8 cellular contexts compared by ENCODE assay signal in the genomic region with DNA sequence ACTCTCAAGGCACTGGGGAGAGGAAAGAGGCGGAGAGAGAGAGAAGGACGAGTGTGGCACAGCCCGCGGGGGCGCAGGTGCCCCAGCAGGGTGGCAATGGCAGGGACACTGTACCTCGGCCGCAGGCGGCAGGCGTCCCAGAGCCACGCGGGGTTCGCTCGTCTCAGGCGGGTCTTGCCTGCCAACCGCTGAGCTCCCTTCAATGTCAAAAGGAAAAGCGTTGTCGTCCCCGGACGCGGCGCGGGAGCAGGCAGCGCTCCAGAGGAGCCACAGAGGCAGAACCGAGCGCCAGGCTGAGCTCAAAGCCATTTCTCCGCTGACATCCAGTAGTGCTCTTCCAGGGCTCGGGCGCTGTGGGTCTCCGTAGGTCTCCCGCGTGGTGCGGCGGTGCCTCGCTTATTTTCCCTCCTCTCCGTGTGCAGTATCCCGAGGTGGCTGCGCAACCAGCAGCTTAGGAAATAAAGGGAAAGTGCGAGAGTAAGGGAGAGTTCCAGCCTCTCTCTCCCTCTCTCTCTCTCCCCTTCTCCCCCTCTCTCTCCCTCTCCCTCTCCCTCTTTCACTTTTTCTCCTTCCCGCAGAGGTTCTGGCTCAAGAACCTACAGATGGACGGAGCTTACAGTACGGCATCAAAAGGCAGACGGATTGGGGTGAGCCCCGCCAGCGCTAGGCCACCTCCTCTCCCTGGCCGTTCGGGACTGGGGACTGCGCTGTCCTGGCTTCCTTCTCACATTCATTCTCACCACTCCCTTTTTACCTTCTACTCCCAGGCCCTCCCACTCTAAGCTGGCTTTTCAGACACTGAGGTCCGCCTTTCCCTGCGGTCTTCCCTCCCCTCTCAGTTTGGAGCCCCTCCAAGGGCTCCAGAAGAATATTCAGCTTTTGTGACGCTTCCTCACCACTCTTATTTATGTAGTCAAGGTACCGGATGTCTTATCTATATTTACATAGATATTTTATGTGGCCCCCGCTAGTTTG. TPM values are rescaled to one million over a fixed set of nuclear protein-coding genes. Genes with fewer than 3 reads are reported as not detected.
DNase-seq lines count a peak whose midpoint lies in the region; ATAC-seq and TF ChIP-seq lines count a peak whose summit lies in the region.

A gene with protein sequence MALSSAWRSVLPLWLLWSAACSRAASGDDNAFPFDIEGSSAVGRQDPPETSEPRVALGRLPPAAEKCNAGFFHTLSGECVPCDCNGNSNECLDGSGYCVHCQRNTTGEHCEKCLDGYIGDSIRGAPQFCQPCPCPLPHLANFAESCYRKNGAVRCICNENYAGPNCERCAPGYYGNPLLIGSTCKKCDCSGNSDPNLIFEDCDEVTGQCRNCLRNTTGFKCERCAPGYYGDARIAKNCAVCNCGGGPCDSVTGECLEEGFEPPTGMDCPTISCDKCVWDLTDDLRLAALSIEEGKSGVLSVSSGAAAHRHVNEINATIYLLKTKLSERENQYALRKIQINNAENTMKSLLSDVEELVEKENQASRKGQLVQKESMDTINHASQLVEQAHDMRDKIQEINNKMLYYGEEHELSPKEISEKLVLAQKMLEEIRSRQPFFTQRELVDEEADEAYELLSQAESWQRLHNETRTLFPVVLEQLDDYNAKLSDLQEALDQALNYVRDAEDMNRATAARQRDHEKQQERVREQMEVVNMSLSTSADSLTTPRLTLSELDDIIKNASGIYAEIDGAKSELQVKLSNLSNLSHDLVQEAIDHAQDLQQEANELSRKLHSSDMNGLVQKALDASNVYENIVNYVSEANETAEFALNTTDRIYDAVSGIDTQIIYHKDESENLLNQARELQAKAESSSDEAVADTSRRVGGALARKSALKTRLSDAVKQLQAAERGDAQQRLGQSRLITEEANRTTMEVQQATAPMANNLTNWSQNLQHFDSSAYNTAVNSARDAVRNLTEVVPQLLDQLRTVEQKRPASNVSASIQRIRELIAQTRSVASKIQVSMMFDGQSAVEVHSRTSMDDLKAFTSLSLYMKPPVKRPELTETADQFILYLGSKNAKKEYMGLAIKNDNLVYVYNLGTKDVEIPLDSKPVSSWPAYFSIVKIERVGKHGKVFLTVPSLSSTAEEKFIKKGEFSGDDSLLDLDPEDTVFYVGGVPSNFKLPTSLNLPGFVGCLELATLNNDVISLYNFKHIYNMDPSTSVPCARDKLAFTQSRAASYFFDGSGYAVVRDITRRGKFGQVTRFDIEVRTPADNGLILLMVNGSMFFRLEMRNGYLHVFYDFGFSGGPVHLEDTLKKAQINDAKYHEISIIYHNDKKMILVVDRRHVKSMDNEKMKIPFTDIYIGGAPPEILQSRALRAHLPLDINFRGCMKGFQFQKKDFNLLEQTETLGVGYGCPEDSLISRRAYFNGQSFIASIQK (N-terminal part only) (minus strand): TSS at position 726 of the 975 bp plus-strand sequence. CDS start 417 bp downstream, at position 309.

- TF ChIP-seq CTCF in GM06990 (IDR thresholded peaks at IDR 0.05; ENCODE audit: insufficient read depth, low read length, poor library complexity, severe bottlenecking): no peak
- TF ChIP-seq CTCF in neural cell (IDR thresholded peaks at IDR 0.05; ENCODE audit: poor library complexity, severe bottlenecking): peak; percentile 21

- no peaks in the 10 kb centered on the region for H3K9me3 Mint-ChIP-seq in activated naive CD4-positive, alpha-beta T cell treated with anti-CD3 and anti-CD28 coated beads, Interleukin-2, amount 50 U/mL, for 72 hours

- H3K9ac ChIP-seq in neural cell (ENCODE audit: low read length): peak within 1 kb of the TSS; percentile 44

- peaks cover 4% of the 10 kb centered on the region for H3K27me3 ChIP-seq in GM06990 (replicated peaks; ENCODE audit: control insufficient read depth, insufficient read depth, low read length)
- peaks cover 28% of the 10 kb centered on the region for H3K27me3 ChIP-seq in neural cell (ENCODE audit: insufficient read depth, low read depth, low read length)

- no peaks in the 10 kb centered on the region for H3K36me3 Mint-ChIP-seq in activated naive CD4-positive, alpha-beta T cell treated with anti-CD3 and anti-CD28 coated beads, Interleukin-2, amount 50 U/mL, for 72 hours

- peak within 1 kb of the TSS; percentile 24 for H2AFZ ChIP-seq in neural cell (ENCODE audit: low read depth, low read length)

- peak within 1 kb of the TSS; percentile 74 for H3K4me2 ChIP-seq in neural cell (ENCODE audit: low read length)

- no peak within 1 kb of the TSS for H3K27ac ChIP-seq in neural cell (ENCODE audit: low read length)

- DNase-seq in GM06990 (ENCODE audit: extremely low read depth, insufficient read length) (peak; percentile 10), NCI-H1092 (lab: John Stamatoyannopoulos, UW) (peak; percentile 21), glomerular endothelial cell (ENCODE audit: extremely low read depth, low read depth, low spot score) (no peak), SW 1271 (lab: John Stamatoyannopoulos, UW) (no peak)
- DNase-seq in activated naive CD4-positive, alpha-beta T cell treated with anti-CD3 and anti-CD28 coated beads, Interleukin-2, amount 50 U/mL, for 72 hours (ENCODE audit: low spot score in 2 of 2): peak in 1 of 2 donors; percentile 33

- no peak for TF ChIP-seq EP300 in neural cell (conservative IDR thresholded peaks at IDR 0.05; ENCODE audit: poor library complexity, severe bottlenecking)

- no peaks in the 10 kb centered on the region for H3F3A ChIP-seq in neural cell (ENCODE audit: insufficient read depth, low read length, poor library complexity, severe bottlenecking)

- no peaks in the 10 kb centered on the region for H3K9me3 ChIP-seq in neural cell (ENCODE audit: low read length)

- peak; percentile 65 to 82 for ATAC-seq in activated naive CD4-positive, alpha-beta T cell treated with anti-CD3 and anti-CD28 coated beads, Interleukin-2, amount 50 U/mL, for 72 hours
- ATAC-seq in GM19035 (IDR thresholded peaks at IDR 0.05; ENCODE audit: unreplicated experiment) (no peak), HG02623 (IDR thresholded peaks at IDR 0.05; ENCODE audit: unreplicated experiment) (no peak)

- H3K27ac Mint-ChIP-seq in activated naive CD4-positive, alpha-beta T cell treated with anti-CD3 and anti-CD28 coated beads, Interleukin-2, amount 50 U/mL, for 72 hours: no peak within 1 kb of the TSS

- H3K36me3 ChIP-seq in GM06990 (ENCODE audit: control insufficient read depth, insufficient read depth, low read length) (no peaks in the 10 kb centered on the region), neural cell (ENCODE audit: insufficient read depth, low read length) (no peaks in the 10 kb centered on the region)

- H3K4me3 ChIP-seq in GM06990 (replicated peaks; ENCODE audit: low read depth, low read length): 0 out of 2 replicates have a peak within 1 kb of the TSS, but pooled peaks have one; percentile 3
- peak within 1 kb of the TSS; percentile 72 for H3K4me3 ChIP-seq in neural cell (ENCODE audit: low read length)

- H4K20me1 ChIP-seq in neural cell (ENCODE audit: insufficient read depth): no peaks in the 10 kb centered on the region

- H3K9me2 ChIP-seq in neural cell (ENCODE audit: insufficient read depth, low read length): no peaks in the 10 kb centered on the region

- no peaks in the 10 kb centered on the region for H3K79me2 ChIP-seq in neural cell (replicated peaks; ENCODE audit: insufficient read depth, low read length)

- TF ChIP-seq RAD21 in neural cell (conservative IDR thresholded peaks at IDR 0.05): peak; percentile 19

TF ChIP-seq in neural cell, 6 proteins besides CTCF, POLR2A, EP300 and RAD21:
- TF ChIP-seq MXI1 (conservative IDR thresholded peaks at IDR 0.05; ENCODE audit: poor library complexity, severe bottlenecking): no peak
- TF ChIP-seq, protein P1, sequence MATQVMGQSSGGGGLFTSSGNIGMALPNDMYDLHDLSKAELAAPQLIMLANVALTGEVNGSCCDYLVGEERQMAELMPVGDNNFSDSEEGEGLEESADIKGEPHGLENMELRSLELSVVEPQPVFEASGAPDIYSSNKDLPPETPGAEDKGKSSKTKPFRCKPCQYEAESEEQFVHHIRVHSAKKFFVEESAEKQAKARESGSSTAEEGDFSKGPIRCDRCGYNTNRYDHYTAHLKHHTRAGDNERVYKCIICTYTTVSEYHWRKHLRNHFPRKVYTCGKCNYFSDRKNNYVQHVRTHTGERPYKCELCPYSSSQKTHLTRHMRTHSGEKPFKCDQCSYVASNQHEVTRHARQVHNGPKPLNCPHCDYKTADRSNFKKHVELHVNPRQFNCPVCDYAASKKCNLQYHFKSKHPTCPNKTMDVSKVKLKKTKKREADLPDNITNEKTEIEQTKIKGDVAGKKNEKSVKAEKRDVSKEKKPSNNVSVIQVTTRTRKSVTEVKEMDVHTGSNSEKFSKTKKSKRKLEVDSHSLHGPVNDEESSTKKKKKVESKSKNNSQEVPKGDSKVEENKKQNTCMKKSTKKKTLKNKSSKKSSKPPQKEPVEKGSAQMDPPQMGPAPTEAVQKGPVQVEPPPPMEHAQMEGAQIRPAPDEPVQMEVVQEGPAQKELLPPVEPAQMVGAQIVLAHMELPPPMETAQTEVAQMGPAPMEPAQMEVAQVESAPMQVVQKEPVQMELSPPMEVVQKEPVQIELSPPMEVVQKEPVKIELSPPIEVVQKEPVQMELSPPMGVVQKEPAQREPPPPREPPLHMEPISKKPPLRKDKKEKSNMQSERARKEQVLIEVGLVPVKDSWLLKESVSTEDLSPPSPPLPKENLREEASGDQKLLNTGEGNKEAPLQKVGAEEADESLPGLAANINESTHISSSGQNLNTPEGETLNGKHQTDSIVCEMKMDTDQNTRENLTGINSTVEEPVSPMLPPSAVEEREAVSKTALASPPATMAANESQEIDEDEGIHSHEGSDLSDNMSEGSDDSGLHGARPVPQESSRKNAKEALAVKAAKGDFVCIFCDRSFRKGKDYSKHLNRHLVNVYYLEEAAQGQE (IDR thresholded peaks at IDR 0.05; ENCODE audit: borderline replicate concordance): no peak
- peak; percentile 26 for TF ChIP-seq SMC3 (conservative IDR thresholded peaks at IDR 0.05; ENCODE audit: poor library complexity)
- TF ChIP-seq POLR2AphosphoS5 (IDR thresholded peaks at IDR 0.05): no peak
- TF ChIP-seq TAF1 (IDR thresholded peaks at IDR 0.05; ENCODE audit: low read depth): no peak
- no peak for TF ChIP-seq EZH2 (IDR thresholded peaks at IDR 0.05; ENCODE audit: borderline replicate concordance, insufficient read depth, low read length, poor library complexity, severe bottlenecking)
TF ChIP-seq in neural cell: peak in this region for 1.

RNA-seq across cellular contexts. Expression of the gene that starts here (rescaled TPM):
- total RNA-seq in activated naive CD4-positive, alpha-beta T cell treated with anti-CD3 and anti-CD28 coated beads, Interleukin-2, amount 50 U/mL, for 72 hours: not detected
- total RNA-seq in glomerular endothelial cell: 503 and 840 TPM in 2 replicates
- 0.69 TPM in 1 of 2 replicates, not detected in the other for polyA plus RNA-seq in neural cell
- polyA minus RNA-seq in neural cell: 1.2 and 1.7 TPM in 2 replicates

Comparison
In these comparisons a context has a peak if more than half of its experiments do, and no peak if none do; other contexts are left out.
1. RNA of the gene that starts here (total RNA-seq): 503 to 840 TPM in glomerular endothelial cell; not detected in activated naive CD4-positive, alpha-beta T cell treated with anti-CD3 and anti-CD28 coated beads, Interleukin-2, amount 50 U/mL, for 72 hours; every median in the first group is over 100 times any median in the second.
2. Peak in ATAC-seq in activated naive CD4-positive, alpha-beta T cell treated with anti-CD3 and anti-CD28 coated beads, Interleukin-2, amount 50 U/mL, for 72 hours; RNA of the gene not detected or under 1 TPM.
3. DNase-seq: peak in GM06990 (single experiment) and NCI-H1092 (single experiment); none in glomerular endothelial cell (single experiment) and SW 1271 (0 of 2).